ENCODE assay signal across 12 cellular contexts in the genomic region with DNA sequence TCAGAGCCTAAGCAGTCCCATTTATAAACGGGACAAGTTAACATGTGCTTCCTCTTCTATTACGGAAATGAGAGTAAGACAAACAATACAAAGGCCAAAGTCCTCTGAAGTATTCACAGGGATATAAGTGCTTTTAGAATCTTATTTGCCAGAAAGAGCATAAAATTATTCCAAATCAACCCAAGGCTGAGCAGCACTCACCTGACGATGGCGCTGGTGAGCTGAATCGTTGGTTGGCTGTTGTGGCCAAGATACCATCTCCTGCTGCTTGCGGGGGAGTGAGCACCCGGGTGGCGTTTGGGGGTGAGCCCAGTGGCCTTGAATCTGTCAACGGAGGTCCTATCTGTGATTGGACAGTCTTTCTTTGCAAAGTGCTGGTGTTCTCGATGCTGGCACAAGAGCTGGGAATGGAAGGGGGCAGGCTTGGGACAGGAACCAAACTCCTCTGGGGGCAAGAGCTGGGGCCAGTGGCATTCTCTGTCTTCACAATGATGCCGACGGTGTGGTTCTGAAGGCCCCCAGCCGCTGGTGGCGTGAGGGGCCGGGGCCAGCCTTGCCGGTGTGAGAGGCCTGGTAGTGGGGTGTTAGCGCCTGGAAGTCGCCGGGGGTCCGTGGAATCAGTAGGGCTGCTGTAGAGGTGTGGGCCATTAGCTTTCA. TPM values are rescaled to one million over a fixed set of nuclear protein-coding genes. Genes with fewer than 3 reads are reported as not detected.
DNase-seq lines count a peak whose midpoint lies in the region; ATAC-seq and TF ChIP-seq lines count a peak whose summit lies in the region.
"Had no signal": no experiment of that assay in that cellular context is flagged by ENCODE, and none has a peak within 500 bp of the region (broad histone marks: within the 10 kb centered on the region; RNA-seq: fewer than 3 reads in every experiment).

No MANE protein-coding gene starts in this region.

- peaks cover 8% of the 10 kb centered on the region for H3K9me3 Mint-ChIP-seq in activated T-cell treated with anti-CD3 and anti-CD28 coated beads, Interleukin-2, amount 50 U/mL, for 24 hours
- H3K9me3 Mint-ChIP-seq in activated T-cell treated with anti-CD3 and anti-CD28 coated beads, Interleukin-2, amount 50 U/mL, for 72 hours: peaks cover 8 to 9% of the 10 kb centered on the region in 2 donors
- no peaks in the 10 kb centered on the region for H3K9me3 Mint-ChIP-seq in T-helper 2 cell treated with Interferon-gamma antibody and Interleukin-4, amounts not matched to agents 5 μg/mL and 100 μg/mL, for 36 hours
- H3K9me3 Mint-ChIP-seq in glutamatergic neuron (ENCODE audit: unreplicated experiment): no peaks in the 10 kb centered on the region
- H3K9me3 Mint-ChIP-seq in stimulated activated naive B cell treated with anti-CD40 and anti-IgM and Interleukin-4, amounts not matched to agents 10 μg/mL and 1 μg/mL and 100 μg/mL, for 72 hours: no peaks in the 10 kb centered on the region

- peak overlapping the region; percentile 66 for H3K27ac Mint-ChIP-seq in activated T-cell treated with anti-CD3 and anti-CD28 coated beads, Interleukin-2, amount 50 U/mL, for 24 hours
- no peak overlapping the region for H3K27ac Mint-ChIP-seq in activated T-cell treated with anti-CD3 and anti-CD28 coated beads, Interleukin-2, amount 50 U/mL, for 72 hours
- H3K27ac Mint-ChIP-seq in T-helper 2 cell treated with Interferon-gamma antibody and Interleukin-4, amounts not matched to agents 5 μg/mL and 100 μg/mL, for 36 hours: peak overlapping the region; percentile 11
- H3K27ac Mint-ChIP-seq in glutamatergic neuron (ENCODE audit: unreplicated experiment): no peak overlapping the region
- H3K27ac Mint-ChIP-seq in stimulated activated naive B cell treated with anti-CD40 and anti-IgM and Interleukin-4, amounts not matched to agents 10 μg/mL and 1 μg/mL and 100 μg/mL, for 72 hours: peak overlapping the region; percentile 62

- no peaks in the 10 kb centered on the region for H3K27me3 Mint-ChIP-seq in activated T-cell treated with anti-CD3 and anti-CD28 coated beads, Interleukin-2, amount 50 U/mL, for 24 hours
- H3K27me3 Mint-ChIP-seq in activated T-cell treated with anti-CD3 and anti-CD28 coated beads, Interleukin-2, amount 50 U/mL, for 72 hours (ENCODE audit: low read depth): no peaks in the 10 kb centered on the region
- H3K27me3 Mint-ChIP-seq in T-helper 2 cell treated with Interferon-gamma antibody and Interleukin-4, amounts not matched to agents 5 μg/mL and 100 μg/mL, for 36 hours (ENCODE audit: low read depth): no peaks in the 10 kb centered on the region
- peaks cover 4% of the 10 kb centered on the region for H3K27me3 Mint-ChIP-seq in glutamatergic neuron (ENCODE audit: unreplicated experiment)
- H3K27me3 Mint-ChIP-seq in stimulated activated naive B cell treated with anti-CD40 and anti-IgM and Interleukin-4, amounts not matched to agents 10 μg/mL and 1 μg/mL and 100 μg/mL, for 72 hours: no peaks in the 10 kb centered on the region

- H3K36me3 Mint-ChIP-seq in activated T-cell treated with anti-CD3 and anti-CD28 coated beads, Interleukin-2, amount 50 U/mL, for 24 hours (ENCODE audit: low read depth): peaks cover 96% of the 10 kb centered on the region
- peaks cover 27 to 49% of the 10 kb centered on the region in 2 donors for H3K36me3 Mint-ChIP-seq in activated T-cell treated with anti-CD3 and anti-CD28 coated beads, Interleukin-2, amount 50 U/mL, for 72 hours (ENCODE audit: insufficient read depth in 2 of 2)
- H3K36me3 Mint-ChIP-seq in T-helper 2 cell treated with Interferon-gamma antibody and Interleukin-4, amounts not matched to agents 5 μg/mL and 100 μg/mL, for 36 hours (ENCODE audit: low read depth): peaks cover 78% of the 10 kb centered on the region
- peaks cover 10% of the 10 kb centered on the region for H3K36me3 Mint-ChIP-seq in glutamatergic neuron (ENCODE audit: unreplicated experiment)
- H3K36me3 Mint-ChIP-seq in stimulated activated naive B cell treated with anti-CD40 and anti-IgM and Interleukin-4, amounts not matched to agents 10 μg/mL and 1 μg/mL and 100 μg/mL, for 72 hours: peaks cover 50 to 69% of the 10 kb centered on the region in 2 donors

- H3K4me3 Mint-ChIP-seq in activated T-cell treated with anti-CD3 and anti-CD28 coated beads, Interleukin-2, amount 50 U/mL, for 24 hours: no peak overlapping the region
- H3K4me3 Mint-ChIP-seq in activated T-cell treated with anti-CD3 and anti-CD28 coated beads, Interleukin-2, amount 50 U/mL, for 72 hours: no peak overlapping the region
- no peak overlapping the region for H3K4me3 Mint-ChIP-seq in T-helper 2 cell treated with Interferon-gamma antibody and Interleukin-4, amounts not matched to agents 5 μg/mL and 100 μg/mL, for 36 hours
- no peak overlapping the region for H3K4me3 Mint-ChIP-seq in glutamatergic neuron (ENCODE audit: unreplicated experiment)
- no peak overlapping the region for H3K4me3 Mint-ChIP-seq in stimulated activated naive B cell treated with anti-CD40 and anti-IgM and Interleukin-4, amounts not matched to agents 10 μg/mL and 1 μg/mL and 100 μg/mL, for 72 hours

- DNase-seq in activated T-cell treated with anti-CD3 and anti-CD28 coated beads, Interleukin-2, amount 50 U/mL, for 24 hours: no peak
- DNase-seq in activated T-cell treated with anti-CD3 and anti-CD28 coated beads, Interleukin-2, amount 50 U/mL, for 72 hours: no peak
- no peak for DNase-seq in T-helper 2 cell treated with Interferon-gamma antibody and Interleukin-4, amounts not matched to agents 5 μg/mL and 100 μg/mL, for 36 hours (ENCODE audit: low spot score)
- DNase-seq in glutamatergic neuron (peak; percentile 27), NCI-H2196 treated with DMSO at 0.1 percent for 48 hours (lab: John Stamatoyannopoulos, UW; ENCODE audit: unreplicated experiment) (no peak), GM03348 (ENCODE audit: low spot score) (no peak)
- DNase-seq in stimulated activated naive B cell treated with anti-CD40 and anti-IgM and Interleukin-4, amounts not matched to agents 10 μg/mL and 1 μg/mL and 100 μg/mL, for 72 hours: no peak
- DNase-seq: mesendoderm; MG63; RPMI8226; stimulated activated CD4-positive, alpha-beta T cell treated with anti-CD3 and anti-CD28 coated beads, Interleukin-4, amount 100 ng/mL, for 4 hours had no signal

- no peak for TF ChIP-seq CTCF in glutamatergic neuron (IDR thresholded peaks at IDR 0.05; ENCODE audit: partially characterized antibody, unreplicated experiment)

- ATAC-seq in activated T-cell treated with anti-CD3 and anti-CD28 coated beads, Interleukin-2, amount 50 U/mL, for 72 hours (replicated peaks in 1 of 2): no peak
- ATAC-seq in stimulated activated naive B cell treated with anti-CD40 and anti-IgM and Interleukin-4, amounts not matched to agents 10 μg/mL and 1 μg/mL and 100 μg/mL, for 72 hours (replicated peaks): no peak
- no peak for ATAC-seq in HG02759 (IDR thresholded peaks at IDR 0.05; ENCODE audit: unreplicated experiment)

- H3K4me1 Mint-ChIP-seq in activated T-cell treated with anti-CD3 and anti-CD28 coated beads, Interleukin-2, amount 50 U/mL, for 24 hours (ENCODE audit: low read depth): peaks cover 22% of the 10 kb centered on the region
- peaks cover 24% of the 10 kb centered on the region for H3K4me1 Mint-ChIP-seq in activated T-cell treated with anti-CD3 and anti-CD28 coated beads, Interleukin-2, amount 50 U/mL, for 72 hours (ENCODE audit: low read depth)
- peaks cover 4% of the 10 kb centered on the region for H3K4me1 Mint-ChIP-seq in T-helper 2 cell treated with Interferon-gamma antibody and Interleukin-4, amounts not matched to agents 5 μg/mL and 100 μg/mL, for 36 hours (ENCODE audit: low read depth)
- H3K4me1 Mint-ChIP-seq in glutamatergic neuron (ENCODE audit: low read depth, unreplicated experiment): peaks cover 2% of the 10 kb centered on the region
- peaks cover under 1 to 1% of the 10 kb centered on the region in 2 donors for H3K4me1 Mint-ChIP-seq in stimulated activated naive B cell treated with anti-CD40 and anti-IgM and Interleukin-4, amounts not matched to agents 10 μg/mL and 1 μg/mL and 100 μg/mL, for 72 hours

RNA-seq across cellular contexts. Expression of a gene that starts 9.5 kb away (rescaled TPM):
- 10 to 100 TPM; 21.3 to 25.3 TPM for total RNA-seq in activated T-cell treated with anti-CD3 and anti-CD28 coated beads, Interleukin-2, amount 50 U/mL, for 72 hours
- 17.0 TPM for total RNA-seq in glutamatergic neuron (ENCODE audit: unreplicated experiment)

RNA-seq across cellular contexts. Expression of a gene that starts 14.9 kb away (rescaled TPM):
- 100 to 1,000 TPM; 138 to 141 TPM for total RNA-seq in activated T-cell treated with anti-CD3 and anti-CD28 coated beads, Interleukin-2, amount 50 U/mL, for 72 hours
- total RNA-seq in glutamatergic neuron (ENCODE audit: unreplicated experiment): 143 TPM

RNA-seq across cellular contexts. Expression of a gene that starts 38.9 kb away (rescaled TPM):
- 10 to 100 TPM; 67.7 to 81.6 TPM for total RNA-seq in activated T-cell treated with anti-CD3 and anti-CD28 coated beads, Interleukin-2, amount 50 U/mL, for 72 hours
- total RNA-seq in glutamatergic neuron (ENCODE audit: unreplicated experiment): 59.8 TPM

RNA-seq across cellular contexts. Expression of a gene that starts 57.6 kb away (rescaled TPM):
- 10 to 100 TPM; 48.6 to 68.1 TPM for total RNA-seq in activated T-cell treated with anti-CD3 and anti-CD28 coated beads, Interleukin-2, amount 50 U/mL, for 72 hours
- total RNA-seq in glutamatergic neuron (ENCODE audit: unreplicated experiment): 53.3 TPM

Comparison
In these comparisons a context has a peak if more than half of its experiments do, and no peak if none do; other contexts are left out.
1. H3K27ac Mint-ChIP-seq: peak in activated T-cell treated with anti-CD3 and anti-CD28 coated beads, Interleukin-2, amount 50 U/mL, for 24 hours (single experiment), T-helper 2 cell treated with Interferon-gamma antibody and Interleukin-4, amounts not matched to agents 5 μg/mL and 100 μg/mL, for 36 hours (single experiment) and stimulated activated naive B cell treated with anti-CD40 and anti-IgM and Interleukin-4, amounts not matched to agents 10 μg/mL and 1 μg/mL and 100 μg/mL, for 72 hours (single experiment); none in activated T-cell treated with anti-CD3 and anti-CD28 coated beads, Interleukin-2, amount 50 U/mL, for 72 hours (single experiment) and glutamatergic neuron (single experiment).